Comparison of ENCODE assay signal across 16 cellular contexts in genomic region chr12:85681333-85681732, GRCh38.
DNase-seq lines count a peak whose midpoint lies in the region; ATAC-seq, FAIRE-seq and TF ChIP-seq lines count a peak whose summit lies in the region.
"Had no signal": no experiment of that assay in that cellular context is flagged by ENCODE, and none has a peak within 500 bp of the region (broad histone marks: within the 10 kb centered on the region; RNA-seq: fewer than 3 reads in every experiment).

No MANE protein-coding gene starts in this region.

- no peaks in the 10 kb centered on the region for H3K23me2 ChIP-seq in H1 (ENCODE audit: low read depth, low read length)

- no peak overlapping the region for H3K4me2 ChIP-seq in H1 (ENCODE audit: insufficient read depth in 1 of 2, low read depth in 2 of 2, low read length in 2 of 2)
- H3K4me2 ChIP-seq: A549 had no signal

- no peak overlapping the region for H3K56ac ChIP-seq in H1 (replicated peaks; ENCODE audit: insufficient read length, low read depth, low read length)

- H3K4me1 ChIP-seq in SJSA1 (replicated peaks) (no peaks in the 10 kb centered on the region), H1 (replicated peaks in 1 of 4; ENCODE audit: control insufficient read depth in 3 of 4, insufficient read depth in 4 of 4, low read length in 3 of 4) (no peaks in the 10 kb centered on the region)
- H3K4me1 ChIP-seq: A549, HAP-1 had no signal

- no peaks in the 10 kb centered on the region for H3K79me2 ChIP-seq in H1 (ENCODE audit: control insufficient read depth in 1 of 2, insufficient read depth in 2 of 2, low read length in 2 of 2)

- H3K9me3 ChIP-seq in SJSA1 (replicated peaks) (no peaks in the 10 kb centered on the region), H1 (ENCODE audit: insufficient read depth in 2 of 2, low read depth in 1 of 2, low read length in 1 of 2) (peaks cover 0 to under 1% of the 10 kb centered on the region in 2 experiments; a peak in 1 of 4 replicates)
- H3K9me3 ChIP-seq: A549, HAP-1 had no signal

- no peaks in the 10 kb centered on the region for H3K27me3 ChIP-seq in SJSA1 (replicated peaks)
- H3K27me3 ChIP-seq in H1 (replicated peaks in 1 of 4; ENCODE audit: control insufficient read depth in 3 of 4, extremely low read depth in 1 of 4, insufficient read depth in 3 of 4, low read length in 3 of 4), result no peaks in the 10 kb centered on the region

- no peak for TF ChIP-seq RAD21 in H1 (IDR thresholded peaks at IDR 0.05 in 1 of 2, conservative IDR thresholded peaks at IDR 0.05 in 1 of 2; ENCODE audit: low read depth in 2 of 2, low read length in 2 of 2)

- TF ChIP-seq EP300 in H1 (IDR thresholded peaks at IDR 0.05; ENCODE audit: borderline replicate concordance in 1 of 2, low read depth in 2 of 2, low read length in 2 of 2), result no peak

- H2AK5ac ChIP-seq in H1 (ENCODE audit: low read depth, low read length), result no peak overlapping the region

- FAIRE-seq in H1 (lab: Jason Lieb, UNC), result no peak
- FAIRE-seq: A549, HepG2 had no signal

- no peak overlapping the region for H4K5ac ChIP-seq in H1 (ENCODE audit: insufficient read length, low read depth, low read length)

- 0 out of 2 replicates have a peak overlapping the region, but pooled peaks have one; percentile 19 for H2BK12ac ChIP-seq in H1 (ENCODE audit: low read depth, low read length)

- H4K8ac ChIP-seq in H1 (ENCODE audit: extremely low read depth, insufficient read depth, low read length), result no peak overlapping the region

- H4K20me1 ChIP-seq in H1 (replicated peaks in 1 of 2; ENCODE audit: control insufficient read depth in 1 of 2, insufficient read depth in 2 of 2, low read length in 2 of 2), result no peaks in the 10 kb centered on the region

- no peak overlapping the region for H3K9ac ChIP-seq in H1 (replicated peaks in 1 of 4; ENCODE audit: extremely low read depth in 1 of 4, low read depth in 3 of 4, low read length in 3 of 4)

- no peaks in the 10 kb centered on the region for H3K79me1 ChIP-seq in H1 (ENCODE audit: low read depth, low read length)

- no peak for TF ChIP-seq CTCF in H1 (IDR thresholded peaks at IDR 0.05; ENCODE audit: control extremely low read depth in 1 of 3, insufficient read depth in 1 of 3, low read depth in 1 of 3, low read length in 3 of 3)

- ATAC-seq in esophagus mucosa (peak; percentile 65), left lobe of liver (no peak)
- ATAC-seq: A549, HepG2 had no signal

- H3K18ac ChIP-seq in H1 (ENCODE audit: extremely low read depth, low read length), result no peak overlapping the region

- no peak overlapping the region for H3K27ac ChIP-seq in SJSA1
- no peak overlapping the region for H3K27ac ChIP-seq in H1 (ENCODE audit: low read depth, low read length)
- H3K27ac ChIP-seq: A549, C4-2B had no signal

- H3K36me3 ChIP-seq in SJSA1, result peaks cover 52% of the 10 kb centered on the region
- H3K36me3 ChIP-seq in H1 (ENCODE audit: control insufficient read depth in 2 of 4, insufficient read depth in 4 of 4, low read length in 3 of 4), result no peaks in the 10 kb centered on the region
- H3K36me3 ChIP-seq: HAP-1 had no signal

- CTCF ChIA-PET in H1 (lab: Charles Lee; ENCODE audit: partially characterized antibody), result interaction anchor here (0.7 to 1.1 kb wide), 4 partner anchors 12 to 202 kb away, joined by 3 to 7 read pairs (median 4); no protein-coding TSS in a partner anchor

- H3K14ac ChIP-seq in H1 (ENCODE audit: insufficient read length), result no peak overlapping the region

- no peak overlapping the region for H4K91ac ChIP-seq in H1 (replicated peaks; ENCODE audit: insufficient read length, low read length)

- H2BK15ac ChIP-seq in H1 (ENCODE audit: low read length), result no peak overlapping the region

- TF ChIP-seq POLR2A in H1 (IDR thresholded peaks at IDR 0.05; ENCODE audit: control extremely low read depth in 1 of 2, low read depth in 2 of 2, low read length in 2 of 2), result no peak

- no peak overlapping the region for H3K4ac ChIP-seq in H1 (replicated peaks; ENCODE audit: insufficient read length, low read depth, low read length)

- H2BK20ac ChIP-seq in H1 (ENCODE audit: low read length), result no peak overlapping the region

- H3K4me3 ChIP-seq in SJSA1 (no peak overlapping the region), H1 (ENCODE audit: extremely low read depth in 1 of 4, insufficient read depth in 2 of 4, low read depth in 3 of 4, low read length in 4 of 4) (no peak overlapping the region)
- H3K4me3 ChIP-seq: A549, HAP-1 had no signal

- H3K23ac ChIP-seq in H1 (ENCODE audit: insufficient read length), result no peak overlapping the region

- peak overlapping the region; percentile 82 for H2AFZ ChIP-seq in H1 (ENCODE audit: low read length)

- no peak overlapping the region for H2BK120ac ChIP-seq in H1 (replicated peaks; ENCODE audit: low read depth, low read length)

- POLR2A ChIA-PET in H1 (lab: Charles Lee; ENCODE audit: partially characterized antibody), result no interaction called here

- 0 out of 2 replicates have a peak overlapping the region, but pooled peaks have one; percentile 54 for H2BK5ac ChIP-seq in H1 (ENCODE audit: low read depth, low read length)

- peak; percentile 81 to 84 for DNase-seq in SJSA1 (ENCODE audit: low read depth in 1 of 2, low spot score in 2 of 2)
- DNase-seq in H1 (ENCODE audit: low read depth in 1 of 2, low spot score in 2 of 2), result no peak
- DNase-seq in NCI-H1048 (lab: John Stamatoyannopoulos, UW), result no peak
- DNase-seq in left lobe of liver (ENCODE audit: low spot score), result no peak
- no peak for DNase-seq in OCI-M1 (lab: John Stamatoyannopoulos, UW)
- no peak for DNase-seq in A172 (ENCODE audit: low spot score)
- DNase-seq: AML-193; CD4-positive, alpha-beta T cell; DMS79 treated with DMSO at 0.1 percent for 48 hours; GF-D8; KG1 had no signal

TF ChIP-seq in H1, 55 proteins besides CTCF, POLR2A, EP300 and RAD21:
- no peak for TF ChIP-seq KDM1A (IDR thresholded peaks at IDR 0.05; ENCODE audit: borderline replicate concordance, low read length)
- TF ChIP-seq KDM4A (IDR thresholded peaks at IDR 0.05; ENCODE audit: low read depth, low read length, severe bottlenecking), result no peak
- TF ChIP-seq CHD2 (IDR thresholded peaks at IDR 0.05; ENCODE audit: low read length), result no peak
- no peak for TF ChIP-seq CREB1 (IDR thresholded peaks at IDR 0.05)
- no peak for TF ChIP-seq SP4 (IDR thresholded peaks at IDR 0.05; ENCODE audit: low read length)
- no peak for TF ChIP-seq ZNF274 (IDR thresholded peaks at IDR 0.05; ENCODE audit: borderline replicate concordance, extremely low read depth, low read length)
- TF ChIP-seq HDAC6 (IDR thresholded peaks at IDR 0.05; ENCODE audit: low read depth, low read length), result no peak
- TF ChIP-seq KDM5A (IDR thresholded peaks at IDR 0.05; ENCODE audit: low read length), result no peak
- TF ChIP-seq SP2 (IDR thresholded peaks at IDR 0.05; ENCODE audit: low read length), result no peak

Comparison
In these comparisons a context has a peak if more than half of its experiments do, and no peak if none do; other contexts are left out.
1. DNase-seq: peak in SJSA1 (2 of 2); none in H1 (0 of 2), NCI-H1048 (single experiment), left lobe of liver (single experiment), OCI-M1 (single experiment) and A172 (single experiment).